In genomic region chr9:129968690-129969485, GRCh38 we compare ENCODE assay signal across 11 cellular contexts.
DNase-seq lines count a peak whose midpoint lies in the region; ATAC-seq, FAIRE-seq and TF ChIP-seq lines count a peak whose summit lies in the region.
"Had no signal": no experiment of that assay in that cellular context is flagged by ENCODE, and none has a peak within 500 bp of the region (broad histone marks: within the 10 kb centered on the region; RNA-seq: fewer than 3 reads in every experiment).

No MANE protein-coding gene starts in this region.

- in situ Hi-C loops in HepG2 (cut with HindIII; ENCODE audit: extremely low pct_ligation_motif_present, low pct_unique_long_range_greater_than_20kb) (no loop called here), astrocyte of the cerebellum (cut with HindIII; ENCODE audit: low sequenced_read_pairs) (no loop called here), G401 (cut with HindIII; ENCODE audit: low sequenced_read_pairs) (no loop called here)

- H3K9ac ChIP-seq in liver (ENCODE audit: low read depth in 1 of 2, low read length in 2 of 2) (no peak overlapping the region), HepG2 (ENCODE audit: insufficient read depth, low read depth, low read length) (no peak overlapping the region)

- peaks cover 0 to 3% (median 2%) of the 10 kb centered on the region in 4 donors for H3K4me1 ChIP-seq in liver (ENCODE audit: control insufficient read depth in 4 of 4, insufficient read depth in 4 of 4, low read length in 3 of 4)
- peaks cover 6% of the 10 kb centered on the region for H3K4me1 ChIP-seq in HepG2 (ENCODE audit: insufficient read depth, low read length)
- peaks cover 34% of the 10 kb centered on the region for H3K4me1 ChIP-seq in lower lobe of right lung

- POLR2A ChIA-PET in HepG2 (lab: Yijun Ruan, JAX), result no interaction called here

- H4K20me1 ChIP-seq in HepG2 (ENCODE audit: insufficient read depth, low read length), result no peaks in the 10 kb centered on the region

- TF ChIP-seq CTCF in liver (IDR thresholded peaks at IDR 0.05; ENCODE audit: low read depth, low read length, missing input control) (no peak), HepG2 (CRISPR knock-in tag; IDR thresholded peaks at IDR 0.05) (no peak), astrocyte of the cerebellum (IDR thresholded peaks at IDR 0.05; ENCODE audit: low read depth, low read length, missing control alignments) (no peak), lower lobe of right lung (IDR thresholded peaks at IDR 0.05) (no peak)

- ATAC-seq in HepG2, result no peak
- ATAC-seq in lower lobe of right lung, result peak in 1 of 2 donors; percentile 68
- ATAC-seq in HG03280 (IDR thresholded peaks at IDR 0.05; ENCODE audit: unreplicated experiment), result no peak
- ATAC-seq in GM21528 (IDR thresholded peaks at IDR 0.05; ENCODE audit: low FRiP score, unreplicated experiment), result no peak

- no TSS peak for BruUV-seq in HepG2 (replicated peaks; lab: Mats Ljungman, UMichigan)

- intact Hi-C loops in HepG2 (cut with micrococcal nuclease; ENCODE audit: unreplicated experiment) (no loop called here), lower lobe of right lung (cut with DNase I) (no loop called here)

- H3K4me2 ChIP-seq in HepG2 (ENCODE audit: low read depth, low read length), result no peak overlapping the region

- no peaks in the 10 kb centered on the region for H3K9me3 ChIP-seq in liver (ENCODE audit: control insufficient read depth in 4 of 4, low read length in 3 of 4)
- no peaks in the 10 kb centered on the region for H3K9me3 ChIP-seq in HepG2 (ENCODE audit: low read length)
- no peaks in the 10 kb centered on the region for H3K9me3 ChIP-seq in lower lobe of right lung

- H2AFZ ChIP-seq in HepG2 (ENCODE audit: low read length), result no peak overlapping the region

- WGBS in liver, result 85% methylated on average over 4 of the region's 4 CpGs
- 96% methylated on average over 4 of the region's 4 CpGs for WGBS in HepG2 (ENCODE audit: low lambda C conversion rate)

- no peak for TF ChIP-seq RAD21 in liver (IDR thresholded peaks at IDR 0.05)
- no peak for TF ChIP-seq RAD21 in HepG2 (CRISPR knock-in tag; IDR thresholded peaks at IDR 0.05)

- no peaks in the 10 kb centered on the region for H3K79me2 ChIP-seq in HepG2 (ENCODE audit: insufficient read depth, low read length)

- CTCF ChIA-PET in HepG2 (lab: Yijun Ruan, JAX; ENCODE audit: low intra/inter-chr PET ratio, low total read pairs), result no interaction called here

- H3K36me3 ChIP-seq in liver (ENCODE audit: control insufficient read depth in 4 of 4, insufficient read depth in 3 of 4, low read depth in 1 of 4, low read length in 3 of 4) (peaks cover 0 to 4% (median 0%) of the 10 kb centered on the region in 4 donors), HepG2 (replicated peaks in 1 of 2; ENCODE audit: control insufficient read depth in 1 of 2, insufficient read depth in 2 of 2, low read length in 2 of 2) (peaks cover 1 to 6% of the 10 kb centered on the region in 2 experiments; a peak in 4 of 5 replicates), lower lobe of right lung (peaks cover 35% of the 10 kb centered on the region)

- H3K4me3 ChIP-seq in liver (ENCODE audit: low read depth in 1 of 3, low read length in 3 of 3), result no peak overlapping the region
- H3K4me3 ChIP-seq in HepG2 (replicated peaks in 1 of 3; ENCODE audit: insufficient read depth in 1 of 3, low read depth in 2 of 3, low read length in 3 of 3), result no peak overlapping the region
- no peak overlapping the region for H3K4me3 ChIP-seq in astrocyte of the cerebellum (ENCODE audit: low read depth, low read length)
- no peak overlapping the region for H3K4me3 ChIP-seq in lower lobe of right lung

- TF ChIP-seq POLR2A in HepG2 (IDR thresholded peaks at IDR 0.05; ENCODE audit: insufficient read depth in 1 of 2, low read depth in 2 of 2, low read length in 2 of 2) (no peak), GM12891 (IDR thresholded peaks at IDR 0.05; ENCODE audit: low read depth, low read length) (no peak)

- FAIRE-seq in HepG2 (lab: Jason Lieb, UNC) (no peak), GM12891 (lab: Jason Lieb, UNC) (no peak)
- FAIRE-seq: G401.6 had no signal

- DNase-seq in HepG2 (ENCODE audit: low spot score) (no peak), astrocyte of the cerebellum (ENCODE audit: low read depth) (peak; percentile 92), lower lobe of right lung (no peak), G401 (ENCODE audit: low spot score) (no peak), GM12891 (ENCODE audit: insufficient read length, low spot score) (no peak)
- DNase-seq: right cardiac atrium had no signal

- TF ChIP-seq EP300 in HepG2 (IDR thresholded peaks at IDR 0.05; ENCODE audit: low read depth in 2 of 2, low read length in 2 of 2), result no peak
- no peak for TF ChIP-seq EP300 in HepG2 (CRISPR knock-in tag; IDR thresholded peaks at IDR 0.05; ENCODE audit: borderline replicate concordance)

- H3K27ac ChIP-seq in liver (ENCODE audit: low read depth in 1 of 2, low read length in 2 of 2) (peak overlapping the region in 1 of 2 donors; percentile 17), HepG2 (ENCODE audit: extremely low read length, insufficient read depth, low read length) (no peak overlapping the region), lower lobe of right lung (peak overlapping the region; percentile 2)
- H3K27ac ChIP-seq: HL-60 had no signal

- H3K27me3 ChIP-seq in liver (ENCODE audit: control insufficient read depth in 4 of 4, insufficient read depth in 4 of 4, low read length in 3 of 4) (no peaks in the 10 kb centered on the region), HepG2 (ENCODE audit: control insufficient read depth in 1 of 2, insufficient read depth in 2 of 2, low read length in 2 of 2) (no peaks in the 10 kb centered on the region), lower lobe of right lung (ENCODE audit: low read depth) (no peaks in the 10 kb centered on the region)

TF ChIP-seq in liver, 16 proteins besides CTCF, POLR2A, EP300 and RAD21:
- TF ChIP-seq JUND (IDR thresholded peaks at IDR 0.05), result peak; percentile 49 to 57
- no peak for TF ChIP-seq HNF4A (conservative IDR thresholded peaks at IDR 0.05)
- no peak for TF ChIP-seq NR2F2 (IDR thresholded peaks at IDR 0.05)
- TF ChIP-seq FOXA2 (IDR thresholded peaks at IDR 0.05), result no peak

TF ChIP-seq in HepG2, 621 proteins besides CTCF, POLR2A, EP300 and RAD21:
- no peak for TF ChIP-seq NFRKB (IDR thresholded peaks at IDR 0.05)
- TF ChIP-seq MXI1 (IDR thresholded peaks at IDR 0.05; ENCODE audit: borderline replicate concordance, low read depth, low read length), result no peak
- TF ChIP-seq SOX6 (IDR thresholded peaks at IDR 0.05), result no peak
- no peak for TF ChIP-seq SOX6 (CRISPR knock-in tag; IDR thresholded peaks at IDR 0.05)
- no peak for TF ChIP-seq MXD1 (CRISPR knock-in tag; IDR thresholded peaks at IDR 0.05)
- TF ChIP-seq FOXA1 (IDR thresholded peaks at IDR 0.05), result no peak
- no peak for TF ChIP-seq FOXA1 (CRISPR knock-in tag; IDR thresholded peaks at IDR 0.05)
- TF ChIP-seq SALL1 (CRISPR knock-in tag; IDR thresholded peaks at IDR 0.05), result no peak
- no peak for TF ChIP-seq ZNF879 (CRISPR knock-in tag; IDR thresholded peaks at IDR 0.05)
- TF ChIP-seq ZFP41 (CRISPR knock-in tag; IDR thresholded peaks at IDR 0.05; ENCODE audit: borderline replicate concordance), result no peak

TF ChIP-seq in GM12891, 5 proteins besides CTCF, POLR2A, EP300 and RAD21:
- TF ChIP-seq SPI1 (IDR thresholded peaks at IDR 0.05; ENCODE audit: low read depth, low read length) (no peak), TAF1 (IDR thresholded peaks at IDR 0.05; ENCODE audit: low read depth, low read length) (no peak), PAX5 (IDR thresholded peaks at IDR 0.05; ENCODE audit: insufficient read depth, low read length, severe bottlenecking) (no peak), POU2F2 (IDR thresholded peaks at IDR 0.05; ENCODE audit: low read depth, low read length) (no peak), POLR2AphosphoS5 (IDR thresholded peaks at IDR 0.05; ENCODE audit: low read depth, low read length) (no peak)
TF ChIP-seq in GM12891: peak in this region for 0.
